Comparison of ENCODE assay signal across 8 cellular contexts in genomic region chr10:132422169-132422691, GRCh38. TPM values are rescaled to one million over a fixed set of nuclear protein-coding genes. Genes with fewer than 3 reads are reported as not detected.
A peak's percentile ranks its signal among the peaks of the same experiment; 100 is the strongest.
DNase-seq lines count a peak whose midpoint lies in the region; ATAC-seq lines count a peak whose summit lies in the region.

No MANE protein-coding gene starts in this region.

- no peaks in the 10 kb centered on the region for H3K36me3 ChIP-seq in effector memory CD4-positive, alpha-beta T cell (ENCODE audit: control insufficient read depth, insufficient read depth, low read length)

- H3K27ac ChIP-seq in effector memory CD4-positive, alpha-beta T cell (ENCODE audit: insufficient read depth, low read length, poor library complexity, severe bottlenecking): no peak overlapping the region

- H3K27me3 ChIP-seq in mononuclear cell (ENCODE audit: insufficient read depth, low read length): no peaks in the 10 kb centered on the region
- no peaks in the 10 kb centered on the region for H3K27me3 ChIP-seq in effector memory CD4-positive, alpha-beta T cell (replicated peaks; ENCODE audit: control insufficient read depth, insufficient read depth, low read length, poor library complexity, severe bottlenecking)

- DNase-seq in SK-N-DZ (ENCODE audit: low spot score) (peak; percentile 47), hepatic stellate cell (ENCODE audit: low spot score) (no peak)
- DNase-seq in effector memory CD4-positive, alpha-beta T cell: no peak
- no peak for DNase-seq in activated T-cell treated with anti-CD3 and anti-CD28 coated beads, Interleukin-2, amount 50 U/mL, for 1 hour

- peak; percentile 70 for ATAC-seq in GM18511 (IDR thresholded peaks at IDR 0.05; ENCODE audit: unreplicated experiment)
- ATAC-seq in HG02938 (IDR thresholded peaks at IDR 0.05; ENCODE audit: unreplicated experiment): peak; percentile 49
- ATAC-seq in GM19023 (IDR thresholded peaks at IDR 0.05; ENCODE audit: unreplicated experiment): no peak

- H3K4me3 ChIP-seq in mononuclear cell (ENCODE audit: low read length): peak overlapping the region; percentile 8
- H3K4me3 ChIP-seq in effector memory CD4-positive, alpha-beta T cell (ENCODE audit: insufficient read depth, low read depth, low read length, poor library complexity, severe bottlenecking): no peak overlapping the region

- H3K9me3 ChIP-seq in mononuclear cell (ENCODE audit: low read depth, low read length): no peaks in the 10 kb centered on the region
- H3K9me3 ChIP-seq in effector memory CD4-positive, alpha-beta T cell (ENCODE audit: control insufficient read depth, low read length): no peaks in the 10 kb centered on the region

- peaks cover 65% of the 10 kb centered on the region for H3K4me1 ChIP-seq in mononuclear cell (ENCODE audit: insufficient read depth, low read length)
- H3K4me1 ChIP-seq in effector memory CD4-positive, alpha-beta T cell (ENCODE audit: control insufficient read depth, insufficient read depth, low read length, poor library complexity, severe bottlenecking): peaks cover 21% of the 10 kb centered on the region

RNA-seq across cellular contexts. Expression of gene PWWP2B, which starts 25.2 kb away (rescaled TPM):
- 12.2 and 18.0 TPM in 2 replicates for polyA plus RNA-seq in SK-N-DZ (2014; cell fraction: cytosol; rRNA removed)
- polyA plus RNA-seq in SK-N-DZ (2014; cell fraction: nucleus; rRNA removed): 20.1 and 20.9 TPM in 2 replicates
- 17.9 TPM for total RNA-seq in mononuclear cell
